In genomic region chr2:125373293-125373692, GRCh38 we compare ENCODE assay signal across 33 cellular contexts.
"Had no signal": no experiment of that assay in that cellular context is flagged by ENCODE, and none has a peak within 500 bp of the region (broad histone marks: within the 10 kb centered on the region; RNA-seq: fewer than 3 reads in every experiment).

No MANE protein-coding gene starts in this region.

- DNase-seq: activated B cell treated with CpG ODN at 0.5 μM for 24 hours; activated CD4-positive, alpha-beta memory T cell treated with anti-CD3 and anti-CD28 coated beads for 36 hours; activated CD4-positive, alpha-beta T cell treated with anti-CD3 and anti-CD28 coated beads for 48 hours; activated CD4-positive, alpha-beta T cell treated with anti-CD3 and anti-CD28 coated beads, Interleukin-2, amount 50 U/mL, for 1 hour; activated CD4-positive, alpha-beta T cell treated with anti-CD3 and anti-CD28 coated beads, Interleukin-2, amount 50 U/mL, for 4 hours; activated CD4-positive, CD25-positive, alpha-beta regulatory T cell treated with anti-CD3 and anti-CD28 coated beads, Interleukin-2, amount 50 U/mL, for 72 hours; activated CD8-positive, alpha-beta memory T cell treated with anti-CD3 and anti-CD28 coated beads, Interleukin-2, amount 50 U/mL, for 4 hours; activated CD8-positive, alpha-beta T cell treated with anti-CD3 and anti-CD28 coated beads for 36 hours; activated effector memory CD4-positive, alpha-beta T cell treated with anti-CD3 and anti-CD28 coated beads, Interleukin-2, amount 50 U/mL, for 16 hours; activated gamma-delta T cell treated with Interleukin-2 at 50 U/mL for 16 hours; activated naive CD4-positive, alpha-beta T cell; activated naive CD4-positive, alpha-beta T cell treated with anti-CD3 and anti-CD28 coated beads for 36 hours; activated naive CD8-positive, alpha-beta T cell treated with anti-CD3 and anti-CD28 coated beads for 36 hours; activated T-cell treated with anti-CD3 and anti-CD28 coated beads for 4 hours; activated T-cell treated with anti-CD3 and anti-CD28 coated beads, Interleukin-2, amount 50 U/mL, for 1 hour; activated T-cell treated with anti-CD3 and anti-CD28 coated beads, Interleukin-2, amount 50 U/mL, for 4 hours; activated T-cell treated with anti-CD3 and anti-CD28 coated beads, Interleukin-2, amount 50 U/mL, for 72 hours; adrenal gland; amniotic stem cell; aorta; body of pancreas; brain microvascular endothelial cell; central memory CD4-positive, alpha-beta T cell; T-helper 1 cell; T-helper 2 cell; T-helper 9 cell had no signal

- H3K4me1 ChIP-seq: adrenal gland, body of pancreas, breast epithelium had no signal

- H3K36me3 ChIP-seq: adrenal gland, brain microvascular endothelial cell, breast epithelium had no signal

- FAIRE-seq: astrocyte, colon, TTC549 had no signal

- H3K9me3 ChIP-seq: adrenal gland, body of pancreas, breast epithelium had no signal

- H3K27me3 ChIP-seq: adrenal gland, body of pancreas, brain microvascular endothelial cell, breast epithelium had no signal

- ATAC-seq: activated CD8-positive, alpha-beta T cell treated with anti-CD3 and anti-CD28 coated beads for 36 hours; activated naive CD4-positive, alpha-beta T cell treated with anti-CD3 and anti-CD28 coated beads, Interleukin-2, amount 50 U/mL, for 72 hours; activated T-cell treated with anti-CD3 and anti-CD28 coated beads, Interleukin-2, amount 50 U/mL, for 4 hours; activated T-cell treated with anti-CD3 and anti-CD28 coated beads, Interleukin-2, amount 50 U/mL, for 72 hours; activated T-helper 17 cell treated with anti-CD3 and anti-CD28 coated beads, Interleukin-2, amount 50 U/mL, for 72 hours; body of pancreas had no signal

- H3K4me3 ChIP-seq: adrenal gland, body of pancreas, breast epithelium had no signal

- H3K27ac ChIP-seq: adrenal gland, body of pancreas, brain microvascular endothelial cell, breast epithelium, VCaP had no signal
